In genomic region chr15:49556437-49556836, GRCh38 we compare ENCODE assay signal across 1 cellular context.
TF ChIP-seq lines count a peak whose summit lies in the region.

No MANE protein-coding gene starts in this region.

TF ChIP-seq in H1, 55 proteins besides CTCF, POLR2A, EP300 and RAD21:
- TF ChIP-seq SP1 (IDR thresholded peaks at IDR 0.05; ENCODE audit: low read depth, low read length): no peak
- TF ChIP-seq POLR2AphosphoS5 (IDR thresholded peaks at IDR 0.05; ENCODE audit: low read depth, low read length): no peak
- TF ChIP-seq KDM1A (IDR thresholded peaks at IDR 0.05; ENCODE audit: borderline replicate concordance, low read length): no peak
- no peak for TF ChIP-seq RNF2 (IDR thresholded peaks at IDR 0.05; ENCODE audit: borderline replicate concordance, low read depth, low read length, missing control alignments, poor library complexity, severe bottlenecking)
- no peak for TF ChIP-seq ASH2L (IDR thresholded peaks at IDR 0.05; ENCODE audit: low read length)
- no peak for TF ChIP-seq SAP30 (IDR thresholded peaks at IDR 0.05; ENCODE audit: insufficient read depth, insufficient replicate concordance, low read length)
- no peak for TF ChIP-seq SP4 (IDR thresholded peaks at IDR 0.05; ENCODE audit: low read length)
- TF ChIP-seq TCF12 (IDR thresholded peaks at IDR 0.05; ENCODE audit: low read depth, low read length): no peak
